ENCODE assay signal across 14 cellular contexts in the genomic region with DNA sequence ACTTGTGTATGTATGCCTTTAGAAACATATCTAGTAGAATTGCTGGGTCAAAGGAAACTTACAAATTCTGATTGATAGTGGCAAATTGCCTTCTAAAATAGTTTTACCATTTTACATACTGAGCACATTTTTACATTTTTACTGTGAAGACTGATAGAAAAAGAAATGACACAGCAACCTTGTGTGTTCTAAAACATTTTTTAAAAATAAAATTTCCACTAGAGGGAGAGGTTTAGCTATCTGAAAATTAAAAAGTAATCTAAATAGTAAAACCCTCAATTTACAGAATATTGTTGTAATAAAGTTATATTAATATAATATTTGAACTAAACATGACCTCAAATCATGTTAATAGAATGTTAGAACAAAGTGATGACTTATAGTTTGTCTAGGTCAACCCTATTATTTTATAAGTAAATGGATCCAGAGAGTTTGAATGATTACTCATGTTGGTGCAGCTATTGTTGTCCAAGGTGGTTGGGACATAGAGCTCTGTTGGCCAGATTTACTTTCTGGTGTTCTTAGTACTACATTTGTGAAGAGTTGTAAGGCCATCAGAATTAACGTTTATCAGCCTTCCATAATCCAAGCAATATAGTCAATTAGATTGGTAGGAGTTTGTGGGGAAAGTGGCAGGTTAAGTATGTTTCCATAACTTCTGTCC. TPM values are rescaled to one million over a fixed set of nuclear protein-coding genes. Genes with fewer than 3 reads are reported as not detected.
DNase-seq lines count a peak whose midpoint lies in the region; ATAC-seq, FAIRE-seq and TF ChIP-seq lines count a peak whose summit lies in the region.
"Had no signal": no experiment of that assay in that cellular context is flagged by ENCODE, and none has a peak within 500 bp of the region (broad histone marks: within the 10 kb centered on the region; RNA-seq: fewer than 3 reads in every experiment).

No MANE protein-coding gene starts in this region.

- TF ChIP-seq POLR2A in IMR-90 (IDR thresholded peaks at IDR 0.05; ENCODE audit: low read depth, low read length), result no peak

- H3K4me2 ChIP-seq in IMR-90 (ENCODE audit: low read depth, low read length), result no peak overlapping the region

- H3K18ac ChIP-seq in IMR-90 (ENCODE audit: low read depth, low read length), result no peak overlapping the region

- H3K4me1 ChIP-seq in IMR-90 (ENCODE audit: control insufficient read depth, insufficient read depth, low read length) (peaks cover 2% of the 10 kb centered on the region; the same call in 1 of the 2 replicates), adipocyte (ENCODE audit: control insufficient read depth, insufficient read depth, low read length) (peaks cover 16% of the 10 kb centered on the region), tibial artery (peaks cover 0 to 14% (median 3%) of the 10 kb centered on the region in 4 donors)

- DNase-seq in IMR-90 (peak; percentile 9), adipocyte (ENCODE audit: low read depth) (peak; percentile 65), frontal cortex (ENCODE audit: low spot score in 2 of 2) (no peak), tibial artery (no peak), putamen (ENCODE audit: low spot score) (no peak), HK-2 (ENCODE audit: unreplicated experiment) (no peak)
- DNase-seq: activated CD4-positive, alpha-beta memory T cell treated with anti-CD3 and anti-CD28 coated beads, Interleukin-2, amount 10 ng/mL, durations not matched to agents 7 days and 5 days; activated naive CD4-positive, alpha-beta T cell treated with anti-CD3 and anti-CD28 coated beads for 36 hours; effector CD4-positive, alpha-beta T cell; naive thymus-derived CD4-positive, alpha-beta T cell; NCI-H1105 treated with DMSO at 0.1 percent for 48 hours; NCI-H526 treated with DMSO at 0.1 percent for 48 hours; SW 1271 had no signal

- no peak overlapping the region for H3K23ac ChIP-seq in IMR-90 (ENCODE audit: low read depth, low read length)

- no peak overlapping the region for H2BK20ac ChIP-seq in IMR-90 (ENCODE audit: low read depth, low read length)

- ATAC-seq in IMR-90 (ENCODE audit: low read depth) (peak; percentile 48; the same call in 1 of the 2 replicates), HG02610 (IDR thresholded peaks at IDR 0.05; ENCODE audit: unreplicated experiment) (no peak)
- ATAC-seq: naive thymus-derived CD4-positive, alpha-beta T cell had no signal

- TF ChIP-seq RAD21 in IMR-90 (IDR thresholded peaks at IDR 0.05; ENCODE audit: low read length), result peak; percentile 30

- H4K8ac ChIP-seq in IMR-90 (ENCODE audit: low read depth in 2 of 2, low read length in 2 of 2), result no peak overlapping the region

- no peak overlapping the region for H2AFZ ChIP-seq in IMR-90 (replicated peaks; ENCODE audit: low read length, poor library complexity)

- H4K5ac ChIP-seq in IMR-90 (ENCODE audit: low read depth, low read length), result no peak overlapping the region

- no peak overlapping the region for H2BK15ac ChIP-seq in IMR-90 (ENCODE audit: low read depth, low read length)

- H3K9me3 ChIP-seq in IMR-90 (ENCODE audit: control insufficient read depth, insufficient read depth, low read length) (no peaks in the 10 kb centered on the region), adipocyte (ENCODE audit: control insufficient read depth, low read length) (no peaks in the 10 kb centered on the region), tibial artery (no peaks in the 10 kb centered on the region)

- in situ Hi-C loops in IMR-90 (cut with MboI; ENCODE audit: low sequenced_read_pairs), result loop anchor here (25.0 kb wide), 1 partner anchor 444 kb away; no protein-coding TSS in a partner anchor

- peak; percentile 38 for TF ChIP-seq CTCF in IMR-90 (conservative IDR thresholded peaks at IDR 0.05; ENCODE audit: low read depth, low read length)
- peak; percentile 36 to 57 for TF ChIP-seq CTCF in tibial artery (IDR thresholded peaks at IDR 0.05)

- H3K36me3 ChIP-seq in IMR-90 (ENCODE audit: control insufficient read depth, insufficient read depth, low read length) (no peaks in the 10 kb centered on the region), adipocyte (ENCODE audit: control insufficient read depth, insufficient read depth, low read length, severe bottlenecking) (no peaks in the 10 kb centered on the region), tibial artery (peaks cover 0 to 9% (median 0%) of the 10 kb centered on the region in 3 donors)

- no peaks in the 10 kb centered on the region for H3K79me1 ChIP-seq in IMR-90 (ENCODE audit: low read depth in 1 of 2, low read length in 2 of 2)

- no peak overlapping the region for H4K91ac ChIP-seq in IMR-90 (ENCODE audit: insufficient read depth, low read depth, low read length)

- intact Hi-C loops in IMR-90 (cut with micrococcal nuclease), result loop anchor here (1.0 to 2.0 kb wide), 2 partner anchors 96 to 291 kb away; no protein-coding TSS in a partner anchor
- intact Hi-C loops in tibial artery (cut with DNase I; ENCODE audit: low total_unique reads), result loop anchor here (5.0 kb wide), 1 partner anchor 94 kb away; no protein-coding TSS in a partner anchor

- no peak overlapping the region for H2AK5ac ChIP-seq in IMR-90 (ENCODE audit: low read depth, low read length)

- POLR2A ChIA-PET in IMR-90 (lab: Charles Lee; ENCODE audit: unreplicated experiment), result no interaction called here

- H4K20me1 ChIP-seq in IMR-90 (ENCODE audit: insufficient read depth, low read length), result no peaks in the 10 kb centered on the region

- no peak overlapping the region for H3K4ac ChIP-seq in IMR-90 (ENCODE audit: low read depth, low read length)

- peak; percentile 66 for FAIRE-seq in frontal cortex (lab: Jason Lieb, UNC)

- CTCF ChIA-PET in IMR-90 (lab: Yijun Ruan, JAX), result interaction anchor here (1.0 to 1.6 kb wide), 2 partner anchors 10 to 100 kb away, joined by 4 to 6 read pairs; no protein-coding TSS in a partner anchor

- H3K56ac ChIP-seq in IMR-90 (ENCODE audit: extremely low read depth, insufficient read depth, low read length), result no peak overlapping the region

- no peak overlapping the region for H2BK120ac ChIP-seq in IMR-90 (ENCODE audit: low read depth, low read length)

- H3K4me3 ChIP-seq in IMR-90 (ENCODE audit: insufficient read depth, low read depth, low read length) (no peak overlapping the region), adipocyte (ENCODE audit: low read length) (no peak overlapping the region), tibial artery (no peak overlapping the region)

- H2BK5ac ChIP-seq in IMR-90 (ENCODE audit: low read depth, low read length, poor library complexity, severe bottlenecking), result no peak overlapping the region

- H2AK9ac ChIP-seq in IMR-90 (replicated peaks; ENCODE audit: low read depth, low read length, poor library complexity), result no peak overlapping the region

- H3K14ac ChIP-seq in IMR-90 (replicated peaks; ENCODE audit: low read depth, low read length), result no peak overlapping the region

- dilution Hi-C loops in IMR-90 (cut with HindIII; ENCODE audit: low sequenced_read_pairs, unreplicated experiment), result no loop called here

- H3K9me1 ChIP-seq in IMR-90 (ENCODE audit: insufficient read depth, low read length), result no peaks in the 10 kb centered on the region

- no peak overlapping the region for H3K9ac ChIP-seq in IMR-90 (ENCODE audit: low read depth, low read length)
- peak overlapping the region; percentile 65 for H3K9ac ChIP-seq in adipocyte (ENCODE audit: low read length)

- no TSS peak for BruUV-seq in IMR-90 (replicated peaks; lab: Mats Ljungman, UMichigan)

- no peak overlapping the region for H3K27ac ChIP-seq in IMR-90 (ENCODE audit: insufficient read depth, low read length)
- peak overlapping the region; percentile 54 to 66 for H3K27ac ChIP-seq in tibial artery

- H3K27me3 ChIP-seq in IMR-90 (ENCODE audit: control insufficient read depth, insufficient read depth, low read length) (no peaks in the 10 kb centered on the region), adipocyte (replicated peaks; ENCODE audit: control insufficient read depth, insufficient read depth, low read length) (no peaks in the 10 kb centered on the region), tibial artery (no peaks in the 10 kb centered on the region)

- WGBS in IMR-90 (ENCODE audit: extremely low coverage in 2 of 2, insufficient read length in 1 of 2), 2 experiments, result no CpG with 5 or more reads among the region's 1 CpG

TF ChIP-seq in IMR-90, 13 proteins besides CTCF, POLR2A, EP300 and RAD21:
- peak; percentile 35; the same call in 1 of the 2 replicates for TF ChIP-seq SMC3 (IDR thresholded peaks at IDR 0.05; ENCODE audit: low read depth, low read length)
- TF ChIP-seq, protein P1, sequence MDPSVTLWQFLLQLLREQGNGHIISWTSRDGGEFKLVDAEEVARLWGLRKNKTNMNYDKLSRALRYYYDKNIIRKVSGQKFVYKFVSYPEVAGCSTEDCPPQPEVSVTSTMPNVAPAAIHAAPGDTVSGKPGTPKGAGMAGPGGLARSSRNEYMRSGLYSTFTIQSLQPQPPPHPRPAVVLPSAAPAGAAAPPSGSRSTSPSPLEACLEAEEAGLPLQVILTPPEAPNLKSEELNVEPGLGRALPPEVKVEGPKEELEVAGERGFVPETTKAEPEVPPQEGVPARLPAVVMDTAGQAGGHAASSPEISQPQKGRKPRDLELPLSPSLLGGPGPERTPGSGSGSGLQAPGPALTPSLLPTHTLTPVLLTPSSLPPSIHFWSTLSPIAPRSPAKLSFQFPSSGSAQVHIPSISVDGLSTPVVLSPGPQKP (IDR thresholded peaks at IDR 0.05; ENCODE audit: borderline replicate concordance, low read depth, low read length), result no peak
- no peak for TF ChIP-seq MXI1 (IDR thresholded peaks at IDR 0.05; ENCODE audit: borderline replicate concordance, low read depth, low read length)

RNA-seq across cellular contexts. Expression of a gene that starts 17.2 kb away (rescaled TPM):
- total RNA-seq in IMR-90 (2012; rRNA removed), result 1.4 and 3.6 TPM in 2 replicates
- 0.90 and 2.0 TPM in 2 replicates for polyA plus RNA-seq in IMR-90 (2012; rRNA removed)
- polyA plus RNA-seq in IMR-90 (2012; cell fraction: cytosol; rRNA removed), result 0.32 and 0.49 TPM in 2 replicates
- 1.2 TPM in 2 replicates for polyA plus RNA-seq in IMR-90 (2012; cell fraction: nucleus; rRNA removed; ENCODE audit: low replicate concordance)
- total RNA-seq in frontal cortex, result 5.7 TPM

RNA-seq across cellular contexts. Expression of a gene that starts 17.8 kb away (rescaled TPM):
- total RNA-seq in IMR-90 (2012; rRNA removed) (18.3 and 23.6 TPM in 2 replicates), frontal cortex (12.6 TPM)
- polyA plus RNA-seq in IMR-90 (2012; rRNA removed), result 7.4 and 10.1 TPM in 2 replicates
- polyA plus RNA-seq in IMR-90 (2012; cell fraction: cytosol; rRNA removed), result 0.81 and 1.8 TPM in 2 replicates
- polyA plus RNA-seq in IMR-90 (2012; cell fraction: nucleus; rRNA removed; ENCODE audit: low replicate concordance), result 1.8 and 19.2 TPM in 2 replicates

RNA-seq across cellular contexts. Expression of a gene that starts 49.5 kb away (rescaled TPM):
- total RNA-seq in IMR-90 (2012; rRNA removed) (383 and 414 TPM in 2 replicates), frontal cortex (163 TPM)
- polyA plus RNA-seq in IMR-90 (2012; rRNA removed), result 64.1 and 85.3 TPM in 2 replicates
- polyA plus RNA-seq in IMR-90 (2012; cell fraction: cytosol; rRNA removed), result 24.0 and 35.8 TPM in 2 replicates
- polyA plus RNA-seq in IMR-90 (2012; cell fraction: nucleus; rRNA removed; ENCODE audit: low replicate concordance), result 24.1 and 176 TPM in 2 replicates

Comparison
In these comparisons a context has a peak if more than half of its experiments do, and no peak if none do; other contexts are left out.
1. DNase-seq: peak in IMR-90 (single experiment) and adipocyte (single experiment); none in frontal cortex (0 of 2), tibial artery (0 of 2), putamen (single experiment) and HK-2 (single experiment).